ENCODE assay signal across 8 cellular contexts in genomic region chr2:120109186-120110061, GRCh38.
DNase-seq lines count a peak whose midpoint lies in the region; ATAC-seq and TF ChIP-seq lines count a peak whose summit lies in the region.

No MANE protein-coding gene starts in this region.

- no peaks in the 10 kb centered on the region for H3K9me3 ChIP-seq in CD8-positive, alpha-beta memory T cell (ENCODE audit: low read length)
- H3K9me3 ChIP-seq in adrenal gland (replicated peaks in 1 of 3): no peaks in the 10 kb centered on the region

- H3K27ac Mint-ChIP-seq in CD8-positive, alpha-beta memory T cell: peak overlapping the region in 7 of 8 donors; percentile 52 to 78 (median 71)

- WGBS in adrenal gland, 4 donors: 40 to 65% (median 47%) methylated on average over 3 of the region's 3 CpGs

- intact Hi-C loops in adrenal gland (cut with DNase I): loop anchor here (5.0 to 10.0 kb wide), 4 partner anchors 55 to 205 kb away; no protein-coding TSS in a partner anchor

- H3K4me1 ChIP-seq in CD8-positive, alpha-beta memory T cell (ENCODE audit: insufficient read depth, low read length): peaks cover 20% of the 10 kb centered on the region
- peaks cover 3 to 22% of the 10 kb centered on the region in 2 donors for H3K4me1 ChIP-seq in adrenal gland (replicated peaks in 1 of 2)

- no peaks in the 10 kb centered on the region for H3K27me3 ChIP-seq in CD8-positive, alpha-beta memory T cell (ENCODE audit: insufficient read depth, low read length, poor library complexity, severe bottlenecking)
- no peaks in the 10 kb centered on the region for H3K27me3 ChIP-seq in adrenal gland

- TF ChIP-seq POLR2A in adrenal gland (IDR thresholded peaks at IDR 0.05): no peak

- H3K27me3 Mint-ChIP-seq in CD8-positive, alpha-beta memory T cell: peaks cover 0 to 2% of the 10 kb centered on the region in 2 donors

- H3K27ac ChIP-seq in CD8-positive, alpha-beta memory T cell (ENCODE audit: low read depth, low read length): no peak overlapping the region
- no peak overlapping the region for H3K27ac ChIP-seq in adrenal gland

- TF ChIP-seq CTCF in adrenal gland (IDR thresholded peaks at IDR 0.05): peak; percentile 29 to 78 (median 60)

- CTCF ChIA-PET in CD8-positive, alpha-beta memory T cell (lab: Charles Lee): interaction anchor here (0.9 to 4.4 kb wide), 7 partner anchors 9 to 209 kb away, joined by 3 to 46 read pairs (median 3); no protein-coding TSS in a partner anchor

- POLR2A ChIA-PET in CD8-positive, alpha-beta memory T cell (lab: Charles Lee): interaction anchor here (1.2 to 1.4 kb wide), 2 partner anchors 67 to 143 kb away, joined by 3 to 6 read pairs; partner anchors contain the start of gene RALB

- no peaks in the 10 kb centered on the region for H3K36me3 ChIP-seq in CD8-positive, alpha-beta memory T cell (ENCODE audit: insufficient read depth, low read length)
- H3K36me3 ChIP-seq in adrenal gland (replicated peaks in 1 of 2): no peaks in the 10 kb centered on the region

- DNase-seq in CD8-positive, alpha-beta memory T cell: peak in 2 of 5 donors; percentile 38 to 55
- DNase-seq in NCI-H2196 (lab: John Stamatoyannopoulos, UW; ENCODE audit: unreplicated experiment) (peak; percentile 24), adrenal gland (no peak), iPS-NIHi11 (ENCODE audit: low spot score) (peak; percentile 7), GOT3 (lab: John Stamatoyannopoulos, UW) (no peak)

- peaks cover under 1 to 5% (median 2%) of the 10 kb centered on the region in 3 donors for H3K36me3 Mint-ChIP-seq in CD8-positive, alpha-beta memory T cell

- H3K4me1 Mint-ChIP-seq in CD8-positive, alpha-beta memory T cell: peaks cover 22 to 26% (median 23%) of the 10 kb centered on the region in 3 donors

- no peaks in the 10 kb centered on the region for H3K9me3 Mint-ChIP-seq in CD8-positive, alpha-beta memory T cell

- H3K4me3 ChIP-seq in CD8-positive, alpha-beta memory T cell (ENCODE audit: low read length): peak overlapping the region; percentile 38
- no peak overlapping the region for H3K4me3 ChIP-seq in adrenal gland

- ATAC-seq in GM19452 (IDR thresholded peaks at IDR 0.05; ENCODE audit: unreplicated experiment) (peak; percentile 49), GM19395 (IDR thresholded peaks at IDR 0.05; ENCODE audit: unreplicated experiment) (no peak), HG03442 (IDR thresholded peaks at IDR 0.05; ENCODE audit: unreplicated experiment) (no peak)

- H3K4me3 Mint-ChIP-seq in CD8-positive, alpha-beta memory T cell: peak overlapping the region; percentile 32 to 89 (median 67)

Comparison
In these comparisons a context has a peak if more than half of its experiments do, and no peak if none do; other contexts are left out.
1. DNase-seq: peak in NCI-H2196 (single experiment) and iPS-NIHi11 (single experiment); none in adrenal gland (0 of 7) and GOT3 (single experiment).